In the genomic region with DNA sequence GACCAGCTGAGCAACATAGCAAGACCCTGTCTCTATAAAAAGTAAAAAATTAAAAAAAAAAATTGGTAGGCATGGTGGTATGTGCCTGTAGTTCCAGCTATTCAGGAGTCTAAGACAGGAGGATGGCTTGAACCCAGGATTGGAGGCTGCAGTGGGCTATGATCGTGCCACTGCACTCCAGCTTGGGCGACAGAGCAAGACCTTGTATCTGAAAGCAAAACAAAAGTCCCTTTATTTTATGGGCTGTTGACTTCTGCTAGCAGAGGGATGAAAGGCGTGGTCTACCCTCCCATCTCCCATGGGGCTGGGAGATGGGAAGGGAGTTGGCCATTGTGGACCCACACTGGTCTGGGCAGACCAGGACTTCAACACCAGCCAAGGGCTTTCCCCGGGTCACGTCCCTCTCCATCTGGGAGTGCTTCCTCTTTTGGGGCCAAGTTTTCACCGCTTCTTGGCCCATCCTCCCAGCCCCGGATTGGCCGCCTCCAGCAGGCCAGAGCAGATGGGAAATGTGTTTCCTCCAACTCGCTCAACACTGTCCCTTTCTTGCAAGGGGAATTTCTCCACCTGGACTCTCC, we compare ENCODE assay signal across 11 cellular contexts. TPM values are rescaled to one million over a fixed set of nuclear protein-coding genes. Genes with fewer than 3 reads are reported as not detected.
DNase-seq lines count a peak whose midpoint lies in the region; ATAC-seq and TF ChIP-seq lines count a peak whose summit lies in the region.
"Had no signal": no experiment of that assay in that cellular context is flagged by ENCODE, and none has a peak within 500 bp of the region (broad histone marks: within the 10 kb centered on the region; RNA-seq: fewer than 3 reads in every experiment).

No MANE protein-coding gene starts in this region.

- peaks cover 7 to 13% of the 10 kb centered on the region in 2 donors for H3K4me1 ChIP-seq in neuronal stem cell (ENCODE audit: control insufficient read depth in 2 of 2, insufficient read depth in 1 of 2, low read depth in 1 of 2, low read length in 2 of 2)

- peaks cover 6% of the 10 kb centered on the region for H3K27me3 Mint-ChIP-seq in HFFc6 (ENCODE audit: insufficient read depth)

- H3K36me3 ChIP-seq in neuronal stem cell (replicated peaks in 1 of 2; ENCODE audit: control insufficient read depth in 2 of 2, insufficient read depth in 2 of 2, low read length in 2 of 2) = no peaks in the 10 kb centered on the region

- no peak overlapping the region for H3K4me2 ChIP-seq in neuronal stem cell (ENCODE audit: insufficient read depth, low read length, poor library complexity, severe bottlenecking)

- TF ChIP-seq CTCF in HFFc6 (IDR thresholded peaks at IDR 0.05) = no peak

- H3K18ac ChIP-seq in neuronal stem cell (ENCODE audit: low read length) = no peak overlapping the region

- peaks cover 23% of the 10 kb centered on the region for H3K4me1 Mint-ChIP-seq in HFFc6 (ENCODE audit: low read depth)

- H4K8ac ChIP-seq in neuronal stem cell (ENCODE audit: low read depth, low read length) = no peak overlapping the region

- H3K36me3 Mint-ChIP-seq in HFFc6 (ENCODE audit: low read depth) = peaks cover 7% of the 10 kb centered on the region

- no peak overlapping the region for H2BK15ac ChIP-seq in neuronal stem cell (ENCODE audit: low read length)

- peak; percentile 78 for DNase-seq in Ammon's horn (ENCODE audit: low spot score)
- DNase-seq in SW480 (ENCODE audit: low spot score) = peak; percentile 48
- peak; percentile 63 for DNase-seq in inferior parietal cortex (ENCODE audit: extremely low spot score)
- DNase-seq in T1000 (lab: John Stamatoyannopoulos, UW) = no peak
- no peak for DNase-seq in HFFc6
- no peak for DNase-seq in neuronal stem cell (ENCODE audit: low spot score)
- DNase-seq in effector CD8-positive, alpha-beta T cell (lab: John Stamatoyannopoulos, UW) = no peak
- DNase-seq: NCI-H1048 had no signal

- H3K27ac Mint-ChIP-seq in HFFc6 = no peak overlapping the region

- H3K4me3 ChIP-seq in neuronal stem cell (ENCODE audit: low read length in 2 of 2) = no peak overlapping the region

- H2AK5ac ChIP-seq in neuronal stem cell (ENCODE audit: low read depth, low read length) = no peak overlapping the region

- no peak overlapping the region for H2BK12ac ChIP-seq in neuronal stem cell (ENCODE audit: low read length)

- H2AFZ ChIP-seq in neuronal stem cell (ENCODE audit: low read length) = no peak overlapping the region

- no peaks in the 10 kb centered on the region for H3K79me1 ChIP-seq in neuronal stem cell (ENCODE audit: low read depth, low read length)

- peaks cover 18 to 29% (median 22%) of the 10 kb centered on the region in 3 experiments for H3K27me3 ChIP-seq in neuronal stem cell (ENCODE audit: control insufficient read depth in 3 of 3, insufficient read depth in 3 of 3, low read depth in 1 of 3, low read length in 3 of 3)

- peak; percentile 19 for ATAC-seq in GM21367 (IDR thresholded peaks at IDR 0.05; ENCODE audit: unreplicated experiment)
- ATAC-seq: HCT116 had no signal

- H3K4me3 Mint-ChIP-seq in HFFc6 = no peak overlapping the region

- no peak overlapping the region for H3K4ac ChIP-seq in neuronal stem cell (ENCODE audit: low read length)

- no CpG with 5 or more reads among the region's 9 CpGs for WGBS in neuronal stem cell (ENCODE audit: extremely low coverage in 2 of 2, insufficient read length in 2 of 2, insufficient replicate concordance in 1 of 2), 2 donors

- H3K9me3 ChIP-seq in neuronal stem cell (replicated peaks in 1 of 2; ENCODE audit: control insufficient read depth in 2 of 2, insufficient read depth in 1 of 2, low read depth in 1 of 2, low read length in 2 of 2) = peaks cover 0 to 3% of the 10 kb centered on the region in 2 donors

- no peak overlapping the region for H3K27ac ChIP-seq in neuronal stem cell (replicated peaks; ENCODE audit: low read length)

- H2BK120ac ChIP-seq in neuronal stem cell (ENCODE audit: low read depth, low read length) = no peak overlapping the region

- H3K14ac ChIP-seq in neuronal stem cell (ENCODE audit: low read length) = no peak overlapping the region

- H3K23ac ChIP-seq in neuronal stem cell (ENCODE audit: low read depth, low read length, poor library complexity) = no peak overlapping the region

- no peak overlapping the region for H2BK5ac ChIP-seq in neuronal stem cell (ENCODE audit: low read length)

- H3K9me3 Mint-ChIP-seq in HFFc6 = peaks cover 6% of the 10 kb centered on the region; the same call in 1 of the 2 replicates

- H3K9ac ChIP-seq in neuronal stem cell (ENCODE audit: low read depth, low read length, poor library complexity) = no peak overlapping the region

- H4K91ac ChIP-seq in neuronal stem cell (ENCODE audit: low read depth, low read length, poor library complexity) = no peak overlapping the region

RNA-seq across cellular contexts. Expression of gene TNFSF9, which starts 2.2 kb away (rescaled TPM):
- total RNA-seq in HFFc6 (2021; fragmentation: NEBNext Ultra II Directional; extraction: Animal tissue kit (Norgen Biotek cat#: 25700)) = 1 to 10 TPM in 4 of 6 experiments, under 1 TPM in 2; 0.57 to 3.7 (median 3.2) TPM
- polyA plus RNA-seq in neuronal stem cell (2013, experiment 1 of 2) = 1.5 TPM
- 1.8 TPM for polyA plus RNA-seq in neuronal stem cell (2013, experiment 2 of 2)

RNA-seq across cellular contexts. Expression of gene TUBB4A, which starts 26.5 kb away (rescaled TPM):
- not detected for total RNA-seq in HFFc6 (2021; fragmentation: NEBNext Ultra II Directional; extraction: Animal tissue kit (Norgen Biotek cat#: 25700))
- 30.8 TPM for polyA plus RNA-seq in neuronal stem cell (2013, experiment 1 of 2)
- 30.4 TPM for polyA plus RNA-seq in neuronal stem cell (2013, experiment 2 of 2)
- polyA plus RNA-seq: AG04450 had no signal

RNA-seq across cellular contexts. Expression of gene DENND1C, which starts 47.0 kb away (rescaled TPM):
- not detected for total RNA-seq in HFFc6 (2021; fragmentation: NEBNext Ultra II Directional; extraction: Animal tissue kit (Norgen Biotek cat#: 25700))
- polyA plus RNA-seq in neuronal stem cell (2013, experiment 1 of 2) = 0.61 TPM
- polyA plus RNA-seq in neuronal stem cell (2013, experiment 2 of 2) = 0.60 TPM
- polyA plus RNA-seq: AG04450 had no signal

Comparison
In these comparisons a context has a peak if more than half of its experiments do, and no peak if none do; other contexts are left out.
1. DNase-seq: peak in Ammon's horn (single experiment), SW480 (single experiment) and inferior parietal cortex (single experiment); none in T1000 (single experiment), HFFc6 (single experiment), neuronal stem cell (single experiment) and effector CD8-positive, alpha-beta T cell (single experiment).